ENCODE assay signal across 17 cellular contexts in genomic region chr12:28966049-28966778, GRCh38.
DNase-seq lines count a peak whose midpoint lies in the region; ATAC-seq and TF ChIP-seq lines count a peak whose summit lies in the region.
"Had no signal": no experiment of that assay in that cellular context is flagged by ENCODE, and none has a peak within 500 bp of the region (broad histone marks: within the 10 kb centered on the region; RNA-seq: fewer than 3 reads in every experiment).

No MANE protein-coding gene starts in this region.

- TF ChIP-seq CTCF in uterus (IDR thresholded peaks at IDR 0.05) (no peak), natural killer cell (IDR thresholded peaks at IDR 0.05) (no peak)

- peak; percentile 27 for DNase-seq in DMS53 (lab: John Stamatoyannopoulos, UW)
- no peak for DNase-seq in DMS53 treated with DMSO at 0.1 percent for 48 hours (lab: John Stamatoyannopoulos, UW; ENCODE audit: unreplicated experiment)
- DNase-seq in cerebellum (ENCODE audit: low spot score) = peak; percentile 49
- peak; percentile 76 to 78 for DNase-seq in lung microvascular endothelial cell (ENCODE audit: low read depth in 2 of 2)
- peak; percentile 25 to 52 for DNase-seq in uterus
- DNase-seq in natural killer cell = no peak
- DNase-seq in GM19238 (ENCODE audit: insufficient read length, low spot score) = no peak
- DNase-seq: 8988T, amniotic stem cell, COR-L47, GOT3, MV-4-11, NCI-H69 had no signal

- no peaks in the 10 kb centered on the region for H3K36me3 Mint-ChIP-seq in natural killer cell
- H3K36me3 Mint-ChIP-seq: WTC11 had no signal

- no peaks in the 10 kb centered on the region for H3K9me3 ChIP-seq in uterus
- H3K9me3 ChIP-seq: SJSA1, upper lobe of left lung had no signal

- H3K27me3 ChIP-seq in uterus = no peaks in the 10 kb centered on the region
- H3K27me3 ChIP-seq: SJSA1, upper lobe of left lung had no signal

- no peak overlapping the region for H3K27ac Mint-ChIP-seq in natural killer cell
- H3K27ac Mint-ChIP-seq: WTC11 had no signal

- no peak for TF ChIP-seq POLR2A in uterus (IDR thresholded peaks at IDR 0.05)

- H3K36me3 ChIP-seq in uterus = no peaks in the 10 kb centered on the region
- H3K36me3 ChIP-seq: SJSA1, upper lobe of left lung had no signal

- no peaks in the 10 kb centered on the region for H3K4me1 Mint-ChIP-seq in natural killer cell

- peaks cover 0 to 2% of the 10 kb centered on the region in 2 donors for H3K9me3 Mint-ChIP-seq in natural killer cell

- H3K27me3 Mint-ChIP-seq in natural killer cell (ENCODE audit: low read depth in 2 of 2) = peaks cover 0 to 7% of the 10 kb centered on the region in 2 donors

- no peak overlapping the region for H3K4me3 ChIP-seq in uterus
- H3K4me3 ChIP-seq: SJSA1, upper lobe of left lung had no signal

- H3K4me1 ChIP-seq in uterus = peaks cover 0 to 4% of the 10 kb centered on the region in 2 donors
- H3K4me1 ChIP-seq: SJSA1 had no signal

- H3K4me3 Mint-ChIP-seq in natural killer cell = no peak overlapping the region
- H3K4me3 Mint-ChIP-seq: WTC11 had no signal

- H3K27ac ChIP-seq in uterus = peak overlapping the region in 1 of 2 donors; percentile 70
- H3K27ac ChIP-seq: SJSA1, upper lobe of left lung had no signal

- ATAC-seq in natural killer cell = no peak
- ATAC-seq in HG03378 (IDR thresholded peaks at IDR 0.05; ENCODE audit: unreplicated experiment) = no peak
- ATAC-seq: WTC11 had no signal

- intact Hi-C loops in uterus (cut with DNase I; ENCODE audit: low total_unique reads) = no loop called here
- intact Hi-C loops in natural killer cell (cut with micrococcal nuclease) = no loop called here

Comparison
In these comparisons a context has a peak if more than half of its experiments do, and no peak if none do; other contexts are left out.
1. DNase-seq: peak in DMS53 (single experiment), cerebellum (single experiment), lung microvascular endothelial cell (2 of 2) and uterus (2 of 2); none in DMS53 treated with DMSO at 0.1 percent for 48 hours (single experiment), natural killer cell (single experiment) and GM19238 (single experiment).